14 cellular contexts compared by ENCODE assay signal in the genomic region with DNA sequence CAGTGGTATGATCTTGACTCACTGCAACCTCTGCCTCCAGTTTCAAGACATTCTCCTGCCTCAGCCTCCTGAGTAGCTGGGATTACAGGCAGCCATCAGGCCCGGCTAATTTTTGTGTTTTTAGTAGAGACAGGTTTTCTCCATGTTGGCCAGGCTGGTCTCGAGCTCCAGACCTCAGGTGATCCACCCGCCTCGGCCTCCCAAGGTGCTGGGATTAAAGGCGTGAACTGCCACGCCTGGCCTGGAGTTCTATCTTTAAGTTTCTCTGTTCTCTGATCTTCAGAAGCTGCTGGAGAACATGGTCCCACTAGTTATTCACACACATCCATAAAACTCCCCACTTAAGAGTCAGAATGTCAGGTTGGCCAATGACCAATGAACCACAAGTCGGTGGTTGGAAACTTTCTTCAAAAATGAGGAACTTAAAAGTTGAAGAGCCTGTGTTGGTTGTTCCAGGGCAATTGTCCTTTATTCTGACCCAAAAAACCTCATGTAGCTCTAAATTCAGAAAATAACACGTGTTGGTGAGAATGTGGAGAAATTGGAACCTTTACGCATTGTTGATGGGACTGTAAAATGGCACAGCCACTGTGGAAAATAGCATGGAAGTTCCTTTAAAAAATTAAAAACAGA. TPM values are rescaled to one million over a fixed set of nuclear protein-coding genes. Genes with fewer than 3 reads are reported as not detected.
A peak's percentile ranks its signal among the peaks of the same experiment; 100 is the strongest.
DNase-seq lines count a peak whose midpoint lies in the region; ATAC-seq and FAIRE-seq lines count a peak whose summit lies in the region.
"Had no signal": no experiment of that assay in that cellular context is flagged by ENCODE, and none has a peak within 500 bp of the region (broad histone marks: within the 10 kb centered on the region; RNA-seq: fewer than 3 reads in every experiment).

No MANE protein-coding gene starts in this region.

- FAIRE-seq in GM19239 (lab: Jason Lieb, UNC): peak; percentile 84
- FAIRE-seq: RCC 7860 had no signal

- peak overlapping the region; percentile 8 to 71 for H3K27ac Mint-ChIP-seq in natural killer cell treated with Interleukin-12 subunit alpha and Interleukin-12 subunit beta and Interleukin-15 and Interleukin-18, amount 100 ng/mL, for 72 hours
- H3K27ac Mint-ChIP-seq: IgD-negative memory B cell had no signal

- DNase-seq in GM19239 (ENCODE audit: insufficient read length, low spot score) (peak; percentile 24), OCI-M2 (lab: John Stamatoyannopoulos, UW; ENCODE audit: unreplicated experiment) (peak; percentile 49), activated gamma-delta T cell treated with Interleukin-2 at 50 U/mL for 16 hours (no peak), COR-L47 (lab: John Stamatoyannopoulos, UW) (no peak), hypothalamus (lab: John Stamatoyannopoulos, UW) (no peak)
- DNase-seq in natural killer cell treated with Interleukin-12 subunit alpha and Interleukin-12 subunit beta and Interleukin-15 and Interleukin-18, amount 100 ng/mL, for 72 hours (ENCODE audit: low spot score): no peak
- DNase-seq: activated T-cell treated with anti-CD3 and anti-CD28 coated beads for 4 hours, islet precursor cell, substantia nigra had no signal

- no peaks in the 10 kb centered on the region for H3K36me3 Mint-ChIP-seq in natural killer cell treated with Interleukin-12 subunit alpha and Interleukin-12 subunit beta and Interleukin-15 and Interleukin-18, amount 100 ng/mL, for 72 hours
- H3K36me3 Mint-ChIP-seq: IgD-negative memory B cell had no signal

- peaks cover 0 to 8% of the 10 kb centered on the region in 2 donors for H3K27me3 Mint-ChIP-seq in natural killer cell treated with Interleukin-12 subunit alpha and Interleukin-12 subunit beta and Interleukin-15 and Interleukin-18, amount 100 ng/mL, for 72 hours

- peak; percentile 76 for ATAC-seq in HG03025 (IDR thresholded peaks at IDR 0.05; ENCODE audit: low FRiP score, unreplicated experiment)
- no peak for ATAC-seq in natural killer cell treated with Interleukin-12 subunit alpha and Interleukin-12 subunit beta and Interleukin-15 and Interleukin-18, amount 100 ng/mL, for 72 hours
- no peak for ATAC-seq in HG03280 (IDR thresholded peaks at IDR 0.05; ENCODE audit: unreplicated experiment)

- H3K4me1 Mint-ChIP-seq in natural killer cell treated with Interleukin-12 subunit alpha and Interleukin-12 subunit beta and Interleukin-15 and Interleukin-18, amount 100 ng/mL, for 72 hours (ENCODE audit: low read depth in 2 of 2): no peaks in the 10 kb centered on the region

- H3K9me3 Mint-ChIP-seq in natural killer cell treated with Interleukin-12 subunit alpha and Interleukin-12 subunit beta and Interleukin-15 and Interleukin-18, amount 100 ng/mL, for 72 hours: no peaks in the 10 kb centered on the region
- H3K9me3 Mint-ChIP-seq: IgD-negative memory B cell had no signal

- no peak overlapping the region for H3K4me3 Mint-ChIP-seq in natural killer cell treated with Interleukin-12 subunit alpha and Interleukin-12 subunit beta and Interleukin-15 and Interleukin-18, amount 100 ng/mL, for 72 hours

RNA-seq across cellular contexts. Expression of a gene that starts 55.9 kb away (rescaled TPM):
- 10 to 100 TPM; 22.8 to 42.7 TPM for total RNA-seq in natural killer cell treated with Interleukin-12 subunit alpha and Interleukin-12 subunit beta and Interleukin-15 and Interleukin-18, amount 100 ng/mL, for 72 hours

RNA-seq across cellular contexts. Expression of a gene that starts 56.3 kb away (rescaled TPM):
- total RNA-seq in natural killer cell treated with Interleukin-12 subunit alpha and Interleukin-12 subunit beta and Interleukin-15 and Interleukin-18, amount 100 ng/mL, for 72 hours: not detected
- total RNA-seq: skeletal muscle tissue had no signal

RNA-seq across cellular contexts. Expression of a gene that starts 56.3 kb away (rescaled TPM):
- not detected for total RNA-seq in natural killer cell treated with Interleukin-12 subunit alpha and Interleukin-12 subunit beta and Interleukin-15 and Interleukin-18, amount 100 ng/mL, for 72 hours
- total RNA-seq: skeletal muscle tissue had no signal

Comparison
In these comparisons a context has a peak if more than half of its experiments do, and no peak if none do; other contexts are left out.
1. DNase-seq: peak in GM19239 (single experiment) and OCI-M2 (single experiment); none in natural killer cell treated with Interleukin-12 subunit alpha and Interleukin-12 subunit beta and Interleukin-15 and Interleukin-18, amount 100 ng/mL, for 72 hours (single experiment), activated gamma-delta T cell treated with Interleukin-2 at 50 U/mL for 16 hours (single experiment), COR-L47 (single experiment) and hypothalamus (0 of 51).